Comparison of ENCODE assay signal across 19 cellular contexts in genomic region chr11:94649254-94649653, GRCh38.
DNase-seq lines count a peak whose midpoint lies in the region; TF ChIP-seq lines count a peak whose summit lies in the region.
"Had no signal": no experiment of that assay in that cellular context is flagged by ENCODE, and none has a peak within 500 bp of the region (broad histone marks: within the 10 kb centered on the region; RNA-seq: fewer than 3 reads in every experiment).

No MANE protein-coding gene starts in this region.

- no peaks in the 10 kb centered on the region for H3F3A ChIP-seq in SK-N-SH (replicated peaks; ENCODE audit: insufficient read depth)

- no peaks in the 10 kb centered on the region for H4K20me1 ChIP-seq in SK-N-SH (ENCODE audit: insufficient read depth)

- peaks cover 54% of the 10 kb centered on the region for H3K4me1 Mint-ChIP-seq in endodermal cell
- peaks cover 36% of the 10 kb centered on the region for H3K4me1 Mint-ChIP-seq in mesothelial cell of epicardium

- no peak overlapping the region for H2AFZ ChIP-seq in SK-N-SH (ENCODE audit: low read depth)

- H3K9me3 ChIP-seq in HUES48 (ENCODE audit: control insufficient read depth, insufficient read depth, low read length) (peaks cover 7% of the 10 kb centered on the region), SK-N-SH (no peaks in the 10 kb centered on the region), endodermal cell (ENCODE audit: control insufficient read depth, low read length) (no peaks in the 10 kb centered on the region)

- H3K4me3 Mint-ChIP-seq in endodermal cell (no peak overlapping the region), mesothelial cell of epicardium (no peak overlapping the region)
- H3K4me3 Mint-ChIP-seq: CD14-positive monocyte, IgD-negative memory B cell, T-helper 17 cell had no signal

- H3K9ac ChIP-seq in HUES48 (ENCODE audit: low read depth, low read length) (peak overlapping the region; percentile 32), SK-N-SH (no peak overlapping the region), endodermal cell (ENCODE audit: extremely low read depth, low read length, poor library complexity, severe bottlenecking) (no peak overlapping the region)

- H3K9me3 Mint-ChIP-seq in endodermal cell = no peaks in the 10 kb centered on the region
- no peaks in the 10 kb centered on the region for H3K9me3 Mint-ChIP-seq in mesothelial cell of epicardium
- H3K9me3 Mint-ChIP-seq: CD14-positive monocyte, IgD-negative memory B cell had no signal

- H3K27ac Mint-ChIP-seq in endodermal cell (no peak overlapping the region), mesothelial cell of epicardium (peak overlapping the region; percentile 44)
- H3K27ac Mint-ChIP-seq: IgD-negative memory B cell, T-helper 17 cell had no signal

- no peaks in the 10 kb centered on the region for H3K27me3 Mint-ChIP-seq in endodermal cell (ENCODE audit: insufficient read depth)
- no peaks in the 10 kb centered on the region for H3K27me3 Mint-ChIP-seq in mesothelial cell of epicardium (ENCODE audit: low read depth)
- H3K27me3 Mint-ChIP-seq: IgD-negative memory B cell had no signal

- H3K79me2 ChIP-seq in SK-N-SH (ENCODE audit: insufficient read depth) = no peaks in the 10 kb centered on the region

- WGBS in SK-N-SH (ENCODE audit: low lambda C conversion rate) = 19% methylated on average over 2 of the region's 2 CpGs
- 51 to 72% methylated on average over 2 of the region's 2 CpGs for WGBS in endodermal cell (ENCODE audit: insufficient coverage in 1 of 2, insufficient read length in 1 of 2), 2 experiments

- no peak for TF ChIP-seq RAD21 in SK-N-SH (IDR thresholded peaks at IDR 0.05; ENCODE audit: low read length)

- TF ChIP-seq EP300 in SK-N-SH (IDR thresholded peaks at IDR 0.05; ENCODE audit: borderline replicate concordance in 1 of 2, low read depth in 1 of 2, low read length in 1 of 2) = peak in 1 of 2 experiments; percentile 80; a peak in 2 of 4 replicates

- no peaks in the 10 kb centered on the region for H3K9me2 ChIP-seq in SK-N-SH

- H3K27ac ChIP-seq in HUES48 (ENCODE audit: low read depth, low read length) (peak overlapping the region; percentile 95), SK-N-SH (ENCODE audit: low read depth in 2 of 2, low read length in 1 of 2) (peak overlapping the region in 1 of 2 experiments; percentile 85; a peak in 2 of 4 replicates), endodermal cell (ENCODE audit: low read depth, low read length) (no peak overlapping the region)

- H3K36me3 ChIP-seq in HUES48 (ENCODE audit: control insufficient read depth, insufficient read depth, low read length) (peaks cover 15% of the 10 kb centered on the region), SK-N-SH (replicated peaks in 1 of 2; ENCODE audit: control insufficient read depth in 1 of 2, insufficient read depth in 2 of 2, low read length in 1 of 2) (no peaks in the 10 kb centered on the region), endodermal cell (ENCODE audit: control insufficient read depth, insufficient read depth, low read length) (peaks cover 50% of the 10 kb centered on the region)

- DNase-seq in SK-N-SH (peak; percentile 71), endodermal cell (peak; percentile 38), mesothelial cell of epicardium (ENCODE audit: low spot score in 2 of 2, unreplicated experiment in 2 of 2) (no peak), NCI-H1105 treated with DMSO at 0.1 percent for 48 hours (lab: John Stamatoyannopoulos, UW) (no peak), midbrain (lab: John Stamatoyannopoulos, UW) (no peak), NCI-H345 treated with DMSO at 0.1 percent for 48 hours (lab: John Stamatoyannopoulos, UW; ENCODE audit: unreplicated experiment) (no peak), EL (no peak)
- DNase-seq: ACHN, DMS79 treated with DMSO at 0.1 percent for 48 hours, GOT3, Kasumi-1, NCI-H1105, NCI-H1694, NCI-H2227 treated with DMSO at 0.1 percent for 48 hours, NCI-H524 treated with DMSO at 0.1 percent for 48 hours, T-helper 17 cell had no signal

- no peak overlapping the region for H3K4me3 ChIP-seq in HUES48 (ENCODE audit: low read depth, low read length)
- no peak overlapping the region for H3K4me3 ChIP-seq in SK-N-SH (ENCODE audit: low read depth in 2 of 2, low read length in 1 of 2)
- no peak overlapping the region for H3K4me3 ChIP-seq in endodermal cell (ENCODE audit: low read length)

- POLR2A ChIA-PET in SK-N-SH (lab: Yijun Ruan, JAX) = interaction anchor here (0.8 kb wide), 1 partner anchor 119 kb away, joined by 3 read pairs; the partner anchor contains the start of gene AMOTL1

- TF ChIP-seq CTCF in SK-N-SH (IDR thresholded peaks at IDR 0.05) (no peak), endodermal cell (conservative IDR thresholded peaks at IDR 0.05) (no peak), mesothelial cell of epicardium (IDR thresholded peaks at IDR 0.05; ENCODE audit: unreplicated experiment) (no peak)

- CTCF ChIA-PET in SK-N-SH (lab: Yijun Ruan, JAX) = interaction anchor here (1.0 to 3.0 kb wide), 2 partner anchors 26 to 248 kb away, joined by 3 to 16 read pairs; no protein-coding TSS in a partner anchor

- no peaks in the 10 kb centered on the region for H3K27me3 ChIP-seq in HUES48 (ENCODE audit: control insufficient read depth, insufficient read depth, low read length)
- no peaks in the 10 kb centered on the region for H3K27me3 ChIP-seq in SK-N-SH (ENCODE audit: insufficient read depth)
- no peaks in the 10 kb centered on the region for H3K27me3 ChIP-seq in endodermal cell (ENCODE audit: control insufficient read depth, insufficient read depth, low read length, poor library complexity, severe bottlenecking)

- peaks cover 58% of the 10 kb centered on the region for H3K36me3 Mint-ChIP-seq in endodermal cell (ENCODE audit: low read depth)
- H3K36me3 Mint-ChIP-seq in mesothelial cell of epicardium = no peaks in the 10 kb centered on the region
- H3K36me3 Mint-ChIP-seq: IgD-negative memory B cell had no signal

- H3K4me2 ChIP-seq in SK-N-SH = no peak overlapping the region

- H3K4me1 ChIP-seq in HUES48 (ENCODE audit: control insufficient read depth, insufficient read depth, low read length) (peaks cover 30% of the 10 kb centered on the region), SK-N-SH (ENCODE audit: control insufficient read depth in 1 of 2, insufficient read depth in 2 of 2, low read depth in 1 of 2, low read length in 1 of 2) (peaks cover 0 to 7% of the 10 kb centered on the region in 2 experiments; a peak in 2 of 4 replicates), endodermal cell (ENCODE audit: control insufficient read depth, insufficient read depth, low read length) (peaks cover 10% of the 10 kb centered on the region)

TF ChIP-seq in SK-N-SH, 30 proteins besides CTCF, POLR2A, EP300 and RAD21 (continues in another document):
- no peak for TF ChIP-seq GABPA (IDR thresholded peaks at IDR 0.05; ENCODE audit: low read depth)
- no peak for TF ChIP-seq RXRA (IDR thresholded peaks at IDR 0.05; ENCODE audit: borderline replicate concordance, low read depth)
- TF ChIP-seq NFIC (IDR thresholded peaks at IDR 0.05; ENCODE audit: borderline replicate concordance) = no peak
- no peak for TF ChIP-seq USF1 (IDR thresholded peaks at IDR 0.05; ENCODE audit: borderline replicate concordance, low read depth)
- TF ChIP-seq REST (IDR thresholded peaks at IDR 0.05; ENCODE audit: low read depth, low read length) = no peak
- 0 out of 2 replicates have a peak, but pooled peaks have one; percentile 15 for TF ChIP-seq TCF12 (IDR thresholded peaks at IDR 0.05)
- no peak for TF ChIP-seq ZBTB33 (IDR thresholded peaks at IDR 0.05; ENCODE audit: borderline replicate concordance, low read depth)

Comparison
In these comparisons a context has a peak if more than half of its experiments do, and no peak if none do; other contexts are left out.
1. DNase-seq: peak in SK-N-SH (single experiment) and endodermal cell (single experiment); none in mesothelial cell of epicardium (0 of 2), NCI-H1105 treated with DMSO at 0.1 percent for 48 hours (single experiment), midbrain (single experiment), NCI-H345 treated with DMSO at 0.1 percent for 48 hours (single experiment) and EL (single experiment).